ENCODE assay signal across 23 cellular contexts in the genomic region with DNA sequence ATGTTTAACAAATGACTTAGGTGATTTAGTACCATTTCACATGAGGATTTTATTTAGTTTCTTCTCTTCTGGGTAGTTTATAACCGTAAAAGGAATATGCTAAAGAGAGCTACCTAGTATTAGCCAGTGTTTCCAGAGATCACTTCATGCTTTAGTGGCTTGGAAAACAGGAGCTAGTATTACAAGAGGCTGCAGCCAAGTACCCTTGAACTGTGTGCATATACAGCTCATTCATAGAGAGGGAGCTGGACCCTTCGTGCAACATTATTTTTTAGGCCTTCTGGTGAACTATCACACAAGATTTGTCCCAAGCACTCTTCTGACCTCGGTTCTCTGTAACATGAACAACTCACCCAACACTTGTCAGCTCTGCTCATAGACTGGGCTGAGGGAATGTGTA.
"Had no signal": no experiment of that assay in that cellular context is flagged by ENCODE, and none has a peak within 500 bp of the region (broad histone marks: within the 10 kb centered on the region; RNA-seq: fewer than 3 reads in every experiment).

No MANE protein-coding gene starts in this region.

- DNase-seq: activated CD4-positive, alpha-beta T cell treated with anti-CD3 and anti-CD28 coated beads for 36 hours; activated CD4-positive, CD25-positive, alpha-beta regulatory T cell; activated CD8-positive, alpha-beta T cell treated with anti-CD3 and anti-CD28 coated beads, Interleukin-2, amount 10 ng/mL, durations not matched to agents 7 days and 5 days; activated naive CD4-positive, alpha-beta T cell; activated T-cell treated with anti-CD3 and anti-CD28 coated beads for 4 hours; activated T-cell treated with anti-CD3 and anti-CD28 coated beads, Interleukin-2, amount 50 U/mL, for 72 hours; anterior cingulate cortex; cerebellar nuclear complex; colonic mucosa; dorsolateral prefrontal cortex; effector memory CD8-positive, alpha-beta T cell; erythroblast; head of caudate nucleus; kidney glomerular epithelial cell; left ventricle myocardium inferior; mucosa of descending colon; stimulated activated CD4-positive, alpha-beta T cell treated with anti-CD3 and anti-CD28 coated beads, Interleukin-1b, Interleukin-23, amount 100 ng/mL, for 48 hours; stimulated activated naive B cell treated with anti-CD40 and anti-IgM and Interleukin-4, amounts not matched to agents 10 μg/mL and 1 μg/mL and 100 μg/mL, for 72 hours; stomach; tibial artery had no signal

- ATAC-seq: activated CD4-positive, alpha-beta T cell treated with anti-CD3 and anti-CD28 coated beads for 36 hours; activated CD8-positive, alpha-beta T cell treated with anti-CD3 and anti-CD28 coated beads, Interleukin-2, amount 10 ng/mL, durations not matched to agents 7 days and 5 days; activated naive CD4-positive, alpha-beta T cell treated with anti-CD3 and anti-CD28 coated beads, Interleukin-2, amount 50 U/mL, for 72 hours; activated T-cell treated with anti-CD3 and anti-CD28 coated beads, Interleukin-2, amount 50 U/mL, for 72 hours; effector memory CD8-positive, alpha-beta T cell; gastroesophageal sphincter; mucosa of descending colon; natural killer cell treated with Interleukin-12 subunit alpha and Interleukin-12 subunit beta and Interleukin-15 and Interleukin-18, amount 100 ng/mL, for 72 hours had no signal
